ENCODE assay signal across 38 cellular contexts in the genomic region with DNA sequence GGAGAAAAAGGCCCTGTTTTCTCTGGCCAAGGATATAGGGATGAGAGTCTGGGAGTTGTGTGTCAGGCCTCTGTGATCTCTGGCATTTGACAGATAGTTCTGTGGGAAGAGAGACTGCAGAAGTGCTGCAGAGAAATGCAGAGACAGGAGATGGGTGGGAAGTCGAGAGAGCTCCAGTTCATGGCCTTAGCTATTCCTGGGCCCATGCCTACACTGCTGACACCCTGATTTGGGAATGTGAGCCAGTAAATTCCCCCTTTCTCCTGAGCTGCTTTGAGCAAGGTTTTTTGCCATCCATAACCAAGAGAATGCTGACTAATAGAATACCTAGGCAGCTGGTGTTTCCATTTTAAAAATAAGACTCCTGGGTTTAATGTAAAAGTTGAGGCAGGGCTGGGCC.
"Had no signal": no experiment of that assay in that cellular context is flagged by ENCODE, and none has a peak within 500 bp of the region (broad histone marks: within the 10 kb centered on the region; RNA-seq: fewer than 3 reads in every experiment).

No MANE protein-coding gene starts in this region.

- FAIRE-seq: TTC549 had no signal

- H3K27me3 Mint-ChIP-seq: activated B cell treated with CpG ODN at 0.5 μM for 24 hours; activated CD4-positive, alpha-beta T cell treated with anti-CD3 and anti-CD28 coated beads for 36 hours; activated CD4-positive, alpha-beta T cell treated with anti-CD3 and anti-CD28 coated beads, Interleukin-2, amount 10 ng/mL, durations not matched to agents 7 days and 5 days; activated CD8-positive, alpha-beta memory T cell treated with anti-CD3 and anti-CD28 coated beads, Interleukin-2, amount 10 ng/mL, durations not matched to agents 7 days and 5 days; activated naive CD4-positive, alpha-beta T cell treated with anti-CD3 and anti-CD28 coated beads, Interleukin-2, amount 10 ng/mL, durations not matched to agents 7 days and 5 days; activated naive CD4-positive, alpha-beta T cell treated with anti-CD3 and anti-CD28 coated beads, Interleukin-2, amount 50 U/mL, for 24 hours; activated naive CD8-positive, alpha-beta T cell treated with anti-CD3 and anti-CD28 coated beads, Interleukin-2, amount 50 U/mL, for 24 hours; activated T-cell treated with anti-CD3 and anti-CD28 coated beads, Interleukin-2, amount 50 U/mL, for 24 hours had no signal

- ATAC-seq: activated CD4-positive, alpha-beta T cell treated with anti-CD3 and anti-CD28 coated beads for 36 hours; activated CD8-positive, alpha-beta memory T cell treated with anti-CD3 and anti-CD28 coated beads, Interleukin-2, amount 10 ng/mL, durations not matched to agents 7 days and 5 days; activated CD8-positive, alpha-beta T cell treated with anti-CD3 and anti-CD28 coated beads, Interleukin-2, amount 10 ng/mL, durations not matched to agents 7 days and 5 days; activated naive CD8-positive, alpha-beta T cell treated with anti-CD3 and anti-CD28 coated beads, Interleukin-2, amount 50 U/mL, for 24 hours; body of pancreas had no signal

- H3K4me1 Mint-ChIP-seq: activated B cell treated with CpG ODN at 0.5 μM for 24 hours; activated CD4-positive, alpha-beta memory T cell treated with anti-CD3 and anti-CD28 coated beads, Interleukin-2, amount 10 ng/mL, durations not matched to agents 7 days and 5 days; activated CD4-positive, alpha-beta T cell treated with anti-CD3 and anti-CD28 coated beads, Interleukin-2, amount 10 ng/mL, durations not matched to agents 7 days and 5 days; activated CD8-positive, alpha-beta memory T cell treated with anti-CD3 and anti-CD28 coated beads, Interleukin-2, amount 10 ng/mL, durations not matched to agents 7 days and 5 days; activated naive CD4-positive, alpha-beta T cell treated with anti-CD3 and anti-CD28 coated beads, Interleukin-2, amount 10 ng/mL, durations not matched to agents 7 days and 5 days; activated naive CD8-positive, alpha-beta T cell treated with anti-CD3 and anti-CD28 coated beads, Interleukin-2, amount 10 ng/mL, durations not matched to agents 7 days and 5 days had no signal

- H3K4me3 Mint-ChIP-seq: activated B cell treated with CpG ODN at 0.5 μM for 24 hours; activated CD4-positive, alpha-beta memory T cell treated with anti-CD3 and anti-CD28 coated beads, Interleukin-2, amount 10 ng/mL, durations not matched to agents 7 days and 5 days; activated CD4-positive, alpha-beta T cell treated with anti-CD3 and anti-CD28 coated beads for 36 hours; activated CD4-positive, alpha-beta T cell treated with anti-CD3 and anti-CD28 coated beads, Interleukin-2, amount 10 ng/mL, durations not matched to agents 7 days and 5 days; activated CD8-positive, alpha-beta memory T cell treated with anti-CD3 and anti-CD28 coated beads, Interleukin-2, amount 10 ng/mL, durations not matched to agents 7 days and 5 days; activated CD8-positive, alpha-beta T cell treated with anti-CD3 and anti-CD28 coated beads, Interleukin-2, amount 10 ng/mL, durations not matched to agents 7 days and 5 days; activated naive CD4-positive, alpha-beta T cell treated with anti-CD3 and anti-CD28 coated beads, Interleukin-2, amount 10 ng/mL, durations not matched to agents 7 days and 5 days; activated naive CD4-positive, alpha-beta T cell treated with anti-CD3 and anti-CD28 coated beads, Interleukin-2, amount 50 U/mL, for 24 hours; activated naive CD8-positive, alpha-beta T cell; activated naive CD8-positive, alpha-beta T cell treated with anti-CD3 and anti-CD28 coated beads, Interleukin-2, amount 10 ng/mL, durations not matched to agents 7 days and 5 days; activated naive CD8-positive, alpha-beta T cell treated with anti-CD3 and anti-CD28 coated beads, Interleukin-2, amount 50 U/mL, for 24 hours; activated T-cell treated with anti-CD3 and anti-CD28 coated beads, Interleukin-2, amount 50 U/mL, for 24 hours; T-helper 1 cell treated with Interleukin-12 subunit alpha and Interleukin-12 subunit beta and Interleukin-4 antibody, amounts not matched to agents 30 μg/mL and 1 μg/mL, for 36 hours; T-helper 2 cell treated with Interferon-gamma antibody and Interleukin-4, amounts not matched to agents 5 μg/mL and 100 μg/mL, for 36 hours had no signal

- H3K36me3 ChIP-seq: ascending aorta, brain microvascular endothelial cell, breast epithelium had no signal

- H3K27ac Mint-ChIP-seq: activated B cell treated with CpG ODN at 0.5 μM for 24 hours; activated CD4-positive, alpha-beta memory T cell treated with anti-CD3 and anti-CD28 coated beads, Interleukin-2, amount 10 ng/mL, durations not matched to agents 7 days and 5 days; activated CD4-positive, alpha-beta T cell treated with anti-CD3 and anti-CD28 coated beads for 36 hours; activated CD4-positive, alpha-beta T cell treated with anti-CD3 and anti-CD28 coated beads, Interleukin-2, amount 10 ng/mL, durations not matched to agents 7 days and 5 days; activated CD8-positive, alpha-beta memory T cell treated with anti-CD3 and anti-CD28 coated beads, Interleukin-2, amount 10 ng/mL, durations not matched to agents 7 days and 5 days; activated CD8-positive, alpha-beta T cell treated with anti-CD3 and anti-CD28 coated beads, Interleukin-2, amount 10 ng/mL, durations not matched to agents 7 days and 5 days; activated naive CD4-positive, alpha-beta T cell treated with anti-CD3 and anti-CD28 coated beads, Interleukin-2, amount 10 ng/mL, durations not matched to agents 7 days and 5 days; activated naive CD4-positive, alpha-beta T cell treated with anti-CD3 and anti-CD28 coated beads, Interleukin-2, amount 50 U/mL, for 24 hours; activated naive CD8-positive, alpha-beta T cell; activated naive CD8-positive, alpha-beta T cell treated with anti-CD3 and anti-CD28 coated beads, Interleukin-2, amount 10 ng/mL, durations not matched to agents 7 days and 5 days; activated naive CD8-positive, alpha-beta T cell treated with anti-CD3 and anti-CD28 coated beads, Interleukin-2, amount 50 U/mL, for 24 hours; activated T-cell treated with anti-CD3 and anti-CD28 coated beads, Interleukin-2, amount 50 U/mL, for 24 hours; activated T-helper 2 cell treated with anti-CD3 and anti-CD28 coated beads, Interferon-gamma antibody, Interleukin-2, Interleukin-4, amounts not matched to agents 10 μg/mL and 5 μg/mL and 100 μg/mL, durations not matched to agents 14 hours and 24 hours and 36 hours; T-helper 1 cell treated with Interleukin-12 subunit alpha and Interleukin-12 subunit beta and Interleukin-4 antibody, amounts not matched to agents 30 μg/mL and 1 μg/mL, for 36 hours; T-helper 2 cell treated with Interferon-gamma antibody and Interleukin-4, amounts not matched to agents 5 μg/mL and 100 μg/mL, for 36 hours had no signal

- H3K4me3 ChIP-seq: ascending aorta, body of pancreas, breast epithelium had no signal

- H3K27me3 ChIP-seq: ascending aorta, body of pancreas, brain microvascular endothelial cell, breast epithelium had no signal

- DNase-seq: activated B cell treated with CpG ODN at 0.5 μM for 24 hours; activated CD4-positive, alpha-beta memory T cell treated with anti-CD3 and anti-CD28 coated beads, Interleukin-2, amount 10 ng/mL, durations not matched to agents 7 days and 5 days; activated CD4-positive, alpha-beta T cell treated with anti-CD3 and anti-CD28 coated beads for 36 hours; activated CD4-positive, alpha-beta T cell treated with anti-CD3 and anti-CD28 coated beads for 48 hours; activated CD4-positive, alpha-beta T cell treated with anti-CD3 and anti-CD28 coated beads, Interleukin-2, amount 10 ng/mL, durations not matched to agents 7 days and 5 days; activated CD4-positive, alpha-beta T cell treated with anti-CD3 and anti-CD28 coated beads, Interleukin-2, amount 50 U/mL, for 48 hours; activated CD4-positive, CD25-positive, alpha-beta regulatory T cell treated with anti-CD3 and anti-CD28 coated beads, Interleukin-2, amount 50 U/mL, for 72 hours; activated CD8-positive, alpha-beta memory T cell treated with anti-CD3 and anti-CD28 coated beads for 24 hours; activated CD8-positive, alpha-beta memory T cell treated with anti-CD3 and anti-CD28 coated beads, Interleukin-2, amount 10 ng/mL, durations not matched to agents 7 days and 5 days; activated CD8-positive, alpha-beta memory T cell treated with anti-CD3 and anti-CD28 coated beads, Interleukin-2, amount 50 U/mL, for 48 hours; activated CD8-positive, alpha-beta T cell treated with anti-CD3 and anti-CD28 coated beads, Interleukin-2, amount 10 ng/mL, durations not matched to agents 7 days and 5 days; activated effector memory CD4-positive, alpha-beta T cell treated with Interleukin-2 at 50 U/mL for 16 hours; activated gamma-delta T cell; activated naive CD4-positive, alpha-beta T cell treated with anti-CD3 and anti-CD28 coated beads, Interleukin-2, amount 10 ng/mL, durations not matched to agents 7 days and 5 days; activated naive CD4-positive, alpha-beta T cell treated with Interleukin-2 at 50 U/mL for 16 hours; activated naive CD8-positive, alpha-beta T cell treated with anti-CD3 and anti-CD28 coated beads, Interleukin-2, amount 10 ng/mL, durations not matched to agents 7 days and 5 days; activated naive CD8-positive, alpha-beta T cell treated with anti-CD3 and anti-CD28 coated beads, Interleukin-2, amount 50 U/mL, for 24 hours; activated T-cell treated with anti-CD3 and anti-CD28 coated beads, Interleukin-2, amount 50 U/mL, for 24 hours; activated T-cell treated with anti-CD3 and anti-CD28 coated beads, Interleukin-2, amount 50 U/mL, for 48 hours; amygdala; anterior cingulate cortex; body of pancreas; brain microvascular endothelial cell; central memory CD4-positive, alpha-beta T cell; cerebellar nuclear complex; SW 1271; T-helper 1 cell; T-helper 2 cell; T-helper 9 cell had no signal

- H3K36me3 Mint-ChIP-seq: activated CD8-positive, alpha-beta memory T cell treated with anti-CD3 and anti-CD28 coated beads, Interleukin-2, amount 10 ng/mL, durations not matched to agents 7 days and 5 days; activated naive CD4-positive, alpha-beta T cell treated with anti-CD3 and anti-CD28 coated beads, Interleukin-2, amount 10 ng/mL, durations not matched to agents 7 days and 5 days; activated naive CD4-positive, alpha-beta T cell treated with anti-CD3 and anti-CD28 coated beads, Interleukin-2, amount 50 U/mL, for 24 hours; activated naive CD8-positive, alpha-beta T cell; activated naive CD8-positive, alpha-beta T cell treated with anti-CD3 and anti-CD28 coated beads, Interleukin-2, amount 10 ng/mL, durations not matched to agents 7 days and 5 days had no signal

- H3K9me3 Mint-ChIP-seq: activated B cell treated with CpG ODN at 0.5 μM for 24 hours; activated CD4-positive, alpha-beta memory T cell treated with anti-CD3 and anti-CD28 coated beads, Interleukin-2, amount 10 ng/mL, durations not matched to agents 7 days and 5 days; activated CD4-positive, alpha-beta T cell treated with anti-CD3 and anti-CD28 coated beads, Interleukin-2, amount 10 ng/mL, durations not matched to agents 7 days and 5 days; activated naive CD4-positive, alpha-beta T cell treated with anti-CD3 and anti-CD28 coated beads, Interleukin-2, amount 10 ng/mL, durations not matched to agents 7 days and 5 days; activated naive CD4-positive, alpha-beta T cell treated with anti-CD3 and anti-CD28 coated beads, Interleukin-2, amount 50 U/mL, for 24 hours; activated naive CD8-positive, alpha-beta T cell treated with anti-CD3 and anti-CD28 coated beads, Interleukin-2, amount 10 ng/mL, durations not matched to agents 7 days and 5 days; activated naive CD8-positive, alpha-beta T cell treated with anti-CD3 and anti-CD28 coated beads, Interleukin-2, amount 50 U/mL, for 24 hours; activated T-cell treated with anti-CD3 and anti-CD28 coated beads, Interleukin-2, amount 50 U/mL, for 24 hours; activated T-helper 2 cell treated with anti-CD3 and anti-CD28 coated beads, Interferon-gamma antibody, Interleukin-2, Interleukin-4, amounts not matched to agents 10 μg/mL and 5 μg/mL and 100 μg/mL, durations not matched to agents 14 hours and 24 hours and 36 hours; T-helper 1 cell treated with Interleukin-12 subunit alpha and Interleukin-12 subunit beta and Interleukin-4 antibody, amounts not matched to agents 30 μg/mL and 1 μg/mL, for 36 hours; T-helper 2 cell treated with Interferon-gamma antibody and Interleukin-4, amounts not matched to agents 5 μg/mL and 100 μg/mL, for 36 hours had no signal

- H3K27ac ChIP-seq: ascending aorta, body of pancreas, brain microvascular endothelial cell, breast epithelium, VCaP had no signal

- H3K4me1 ChIP-seq: ascending aorta, body of pancreas, breast epithelium had no signal

- H3K9me3 ChIP-seq: ascending aorta, body of pancreas, breast epithelium had no signal
